2 cellular contexts compared by ENCODE assay signal in genomic region chr9:134643306-134643705, GRCh38.
TF ChIP-seq lines count a peak whose summit lies in the region.

No MANE protein-coding gene starts in this region.

TF ChIP-seq in A549, 52 proteins besides CTCF, POLR2A, EP300 and RAD21 (continued from another document):
- TF ChIP-seq RFX5 (IDR thresholded peaks at IDR 0.05) = no peak

TF ChIP-seq in H1, 55 proteins besides CTCF, POLR2A, EP300 and RAD21 (continued from another document):
- TF ChIP-seq SP4 (IDR thresholded peaks at IDR 0.05; ENCODE audit: low read length) = no peak
- no peak for TF ChIP-seq ASH2L (IDR thresholded peaks at IDR 0.05; ENCODE audit: low read length)
- no peak for TF ChIP-seq SRF (IDR thresholded peaks at IDR 0.05; ENCODE audit: low read depth, low read length)
- TF ChIP-seq ZNF274 (IDR thresholded peaks at IDR 0.05; ENCODE audit: borderline replicate concordance, extremely low read depth, low read length) = no peak
- TF ChIP-seq KDM4A (IDR thresholded peaks at IDR 0.05; ENCODE audit: low read depth, low read length, severe bottlenecking) = no peak
- no peak for TF ChIP-seq EGR1 (IDR thresholded peaks at IDR 0.05; ENCODE audit: borderline replicate concordance, low read depth, low read length)
- TF ChIP-seq NRF1 (IDR thresholded peaks at IDR 0.05; ENCODE audit: low read depth, low read length) = no peak
TF ChIP-seq in H1: peak in this region for 0.
